In the genomic region with DNA sequence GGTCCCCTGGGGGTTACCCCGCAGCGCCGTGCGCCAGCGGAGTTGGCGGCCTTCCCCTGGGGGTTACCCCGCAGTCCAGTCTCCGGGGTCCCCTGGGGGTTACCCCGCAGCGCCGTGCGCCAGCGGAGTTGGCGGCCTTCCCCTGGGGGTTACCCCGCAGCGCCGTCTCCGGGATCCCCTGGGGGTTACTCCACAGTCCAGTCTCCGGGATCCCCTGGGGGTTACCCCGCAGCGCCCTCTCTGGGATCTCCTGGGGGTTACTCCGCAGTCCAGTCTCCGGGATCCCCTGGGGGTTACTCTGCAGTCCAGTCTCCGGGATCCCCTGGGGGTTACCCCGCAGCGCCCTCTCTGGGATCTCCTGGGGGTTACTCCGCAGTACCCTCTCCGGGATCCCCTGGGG, we compare ENCODE assay signal across 5 cellular contexts. TPM values are rescaled to one million over a fixed set of nuclear protein-coding genes. Genes with fewer than 3 reads are reported as not detected.
DNase-seq lines count a peak whose midpoint lies in the region; ATAC-seq, FAIRE-seq and TF ChIP-seq lines count a peak whose summit lies in the region.
"Not testable (repeated sequence)": the region's sequence is repeated elsewhere in the genome, so short reads cannot be mapped to it uniquely, and the experiment has no call there.

No MANE protein-coding gene starts in this region.

- not testable (repeated sequence) for TF ChIP-seq EP300 in GM12878 (IDR thresholded peaks at IDR 0.05; ENCODE audit: borderline replicate concordance in 1 of 2, control insufficient read depth in 1 of 2, low read depth in 2 of 2, low read length in 2 of 2)

- H4K20me1 ChIP-seq in GM12878 (ENCODE audit: control insufficient read depth, insufficient read depth), result not testable (repeated sequence)

- not testable (repeated sequence) for H2AFZ ChIP-seq in GM12878 (ENCODE audit: control insufficient read depth, low read depth, low read length)

- not testable (repeated sequence) for H3K4me1 Mint-ChIP-seq in memory B cell

- not testable (repeated sequence) for H3K9me3 ChIP-seq in GM12878 (replicated peaks; ENCODE audit: control insufficient read depth, insufficient read depth, low read length)

- H3K36me3 Mint-ChIP-seq in memory B cell, result peaks cover 16% of the 10 kb centered on the region

- not testable (repeated sequence) for H3K4me2 ChIP-seq in GM12878 (ENCODE audit: control insufficient read depth, insufficient read depth)

- H3K27me3 Mint-ChIP-seq in memory B cell, result not testable (repeated sequence)

- RAD21 ChIA-PET in GM12878 (lab: Charles Lee; ENCODE audit: unreplicated experiment), result not testable (repeated sequence)

- not testable (repeated sequence) for H3K4me3 ChIP-seq in GM06990 (replicated peaks; ENCODE audit: low read depth, low read length); GM12865 (ENCODE audit: low read depth, low read length); GM12878

- H3K79me2 ChIP-seq in GM12878 (ENCODE audit: control insufficient read depth, insufficient read depth, low read length), result not testable (repeated sequence)

- POLR2A ChIA-PET in GM12878 (lab: Charles Lee), result not testable (repeated sequence)

- not testable (repeated sequence) for DNase-seq in GM06990 (ENCODE audit: extremely low read depth, insufficient read length); GM12878 (ENCODE audit: low read depth, low spot score)
- peak; percentile 24 for DNase-seq in GM12865 (ENCODE audit: low read depth)
- DNase-seq in Right ventricle myocardium superior, result peak; percentile 6
- peak in 1 of 2 donors; percentile 35 for DNase-seq in memory B cell (ENCODE audit: low spot score in 2 of 2)

- not testable (repeated sequence) for TF ChIP-seq POLR2A in GM12878 (IDR thresholded peaks at IDR 0.05; ENCODE audit: low read depth, low read length)

- FAIRE-seq in GM12878 (lab: Jason Lieb, UNC), result not testable (repeated sequence)

- not testable (repeated sequence) for BruUV-seq in GM12878 (replicated peaks; lab: Mats Ljungman, UMichigan)

- peak; percentile 11 for TF ChIP-seq CTCF in GM06990 (IDR thresholded peaks at IDR 0.05; ENCODE audit: insufficient read depth, low read length, poor library complexity, severe bottlenecking)
- TF ChIP-seq CTCF in GM12865 (IDR thresholded peaks at IDR 0.05; ENCODE audit: insufficient read depth, low read depth, low read length, missing control alignments); GM12878 (IDR thresholded peaks at IDR 0.05 in 2 of 3, conservative IDR thresholded peaks at IDR 0.05 in 1 of 3; ENCODE audit: control insufficient read depth in 2 of 3, extremely low read depth in 1 of 3, insufficient read depth in 1 of 3, low read depth in 3 of 3, low read length in 3 of 3): not testable (repeated sequence)

- H3K36me3 ChIP-seq in GM06990 (ENCODE audit: control insufficient read depth, insufficient read depth, low read length) (peaks cover 25% of the 10 kb centered on the region), GM12878 (ENCODE audit: control insufficient read depth in 2 of 2, insufficient read depth in 2 of 2, low read length in 1 of 2) (peaks cover 16 to 23% of the 10 kb centered on the region in 2 experiments; a peak in 3 of 4 replicates)

- not testable (repeated sequence) for H3K27ac ChIP-seq in GM12878 (ENCODE audit: control insufficient read depth, insufficient read depth)

- H3K9ac ChIP-seq in GM12878 (ENCODE audit: control insufficient read depth, insufficient read depth, low read length), result not testable (repeated sequence)

- intact Hi-C loops in GM12878 (cut with micrococcal nuclease; ENCODE audit: unreplicated experiment); Right ventricle myocardium superior (cut with DNase I): not testable (repeated sequence)

- not testable (repeated sequence) for H3K4me1 ChIP-seq in GM12878 (ENCODE audit: control insufficient read depth, insufficient read depth, low read length)

- 14% methylated on average over 16 of the region's 28 CpGs for WGBS in GM12878 (ENCODE audit: insufficient coverage, insufficient replicate concordance, low lambda C conversion rate, missing lambda C conversion rate)

- H3K9me3 Mint-ChIP-seq in memory B cell, result not testable (repeated sequence)

- not testable (repeated sequence) for ATAC-seq in GM12878; Right ventricle myocardium superior (ENCODE audit: poor library complexity)
- peak; percentile 29 for ATAC-seq in memory B cell (ENCODE audit: low read depth)

- not testable (repeated sequence) for H3K27me3 ChIP-seq in GM06990 (replicated peaks; ENCODE audit: control insufficient read depth, insufficient read depth, low read length); GM12878 (replicated peaks in 1 of 2; ENCODE audit: control insufficient read depth in 2 of 2, insufficient read depth in 2 of 2, low read length in 1 of 2)

- not testable (repeated sequence) for TF ChIP-seq RAD21 in GM12878 (IDR thresholded peaks at IDR 0.05; ENCODE audit: insufficient read depth, low read depth, low read length)

- SMC1A ChIA-PET in GM12878 (lab: Charles Lee; ENCODE audit: uncharacterized antibody, unreplicated experiment), result interaction anchor here (1.0 kb wide), 1 partner anchor 30 kb away, joined by 4 read pairs; no protein-coding TSS in a partner anchor

- CTCF ChIA-PET in GM12878 (lab: Yijun Ruan, JAX), result not testable (repeated sequence)

- in situ Hi-C loops in GM12878 (cut with MboI), result not testable (repeated sequence)

- H3K4me3 Mint-ChIP-seq in memory B cell, result not testable (repeated sequence)

- not testable (repeated sequence) for H3K27ac Mint-ChIP-seq in memory B cell

TF ChIP-seq in GM12878, 131 proteins besides CTCF, POLR2A, EP300 and RAD21:
- TF ChIP-seq NFIC (IDR thresholded peaks at IDR 0.05; ENCODE audit: low read depth, low read length), result 0 out of 2 replicates have a peak, but pooled peaks have one; percentile 37

RNA-seq across cellular contexts. Expression of gene SUN1, which starts 15.5 kb away (rescaled TPM):
- total RNA-seq in GM12878 (2013; cell fraction: nucleolus; rRNA removed), result 717 and 806 TPM in 2 replicates
- 65.2 and 70.7 TPM in 2 replicates for total RNA-seq in GM12878 (2014; rRNA removed)
- 33.0 and 33.5 TPM in 2 replicates for total RNA-seq in GM12878 (2014; rRNA removed; fragmentation: Illumina TruSeq; extraction: Trizol)
- total RNA-seq in GM12878 (2021), result 69.3 and 75.8 TPM in 2 replicates
- 38.0 TPM for polyA plus RNA-seq in GM12878 (2011; ENCODE audit: low read depth)
- 71.4 and 107 TPM in 2 replicates for polyA plus RNA-seq in GM12878 (2011; rRNA removed)
- 116 and 211 TPM in 2 replicates for polyA plus RNA-seq in GM12878 (2011; cell fraction: cytosol; rRNA removed)
- 517 and 533 TPM in 2 replicates for polyA plus RNA-seq in GM12878 (2011; cell fraction: nucleus; rRNA removed)
- polyA plus RNA-seq in GM12878 (2012), result 77.9 and 87.3 TPM in 2 replicates
- 35.2 and 43.4 TPM in 2 replicates for polyA plus RNA-seq in GM12878 (2014; fragmentation: Illumina TruSeq; extraction: Trizol)
- 10 to 100 TPM; 27.8 to 28.1 TPM for polyA plus RNA-seq in GM12878 (2014; fragmentation: Nextera tagmentation; extraction: Ambion mirVana)
- 89.9 and 106 TPM in 2 replicates for polyA plus RNA-seq in GM12878 (2014; rRNA removed)
- 10 to 100 TPM; 64.7 to 66.8 TPM for polyA plus RNA-seq in GM12878 (2016; fragmentation: Nextera tagmentation; extraction: Ambion mirVana)
- polyA minus RNA-seq in GM12878 (2011; rRNA and poly(A)+ RNA removed), result 73.1 and 122 TPM in 2 replicates
- polyA minus RNA-seq in GM12878 (2011; cell fraction: cytosol; rRNA and poly(A)+ RNA removed), result 18.4 and 29.0 TPM in 2 replicates
- 180 and 264 TPM in 2 replicates for polyA minus RNA-seq in GM12878 (2011; cell fraction: nucleus; rRNA and poly(A)+ RNA removed)
- total RNA-seq in Right ventricle myocardium superior, result 177 TPM

RNA-seq across cellular contexts. Expression of gene GET4, which starts 28.6 kb away (rescaled TPM):
- total RNA-seq in GM12878 (2013; cell fraction: nucleolus; rRNA removed), result 17.2 and 17.8 TPM in 2 replicates
- 42.9 and 53.6 TPM in 2 replicates for total RNA-seq in GM12878 (2014; rRNA removed)
- total RNA-seq in GM12878 (2014; rRNA removed; fragmentation: Illumina TruSeq; extraction: Trizol), result 12.0 and 16.1 TPM in 2 replicates
- 40.7 and 42.1 TPM in 2 replicates for total RNA-seq in GM12878 (2021)
- polyA plus RNA-seq in GM12878 (2011; ENCODE audit: low read depth), result 18.4 TPM
- 17.6 and 25.9 TPM in 2 replicates for polyA plus RNA-seq in GM12878 (2011; rRNA removed)
- 37.7 and 58.5 TPM in 2 replicates for polyA plus RNA-seq in GM12878 (2011; cell fraction: cytosol; rRNA removed)
- 78.1 and 98.0 TPM in 2 replicates for polyA plus RNA-seq in GM12878 (2011; cell fraction: nucleus; rRNA removed)
- 31.9 and 33.0 TPM in 2 replicates for polyA plus RNA-seq in GM12878 (2012)
- 4.4 and 14.0 TPM in 2 replicates for polyA plus RNA-seq in GM12878 (2014; fragmentation: Illumina TruSeq; extraction: Trizol)
- polyA plus RNA-seq in GM12878 (2014; fragmentation: Nextera tagmentation; extraction: Ambion mirVana), result 1 to 10 TPM in 1 of 2 experiments, under 1 TPM in 1; 0.66 to 2.3 TPM
- 69.0 and 76.0 TPM in 2 replicates for polyA plus RNA-seq in GM12878 (2014; rRNA removed)
- 10 to 100 TPM; 68.9 to 73.8 TPM for polyA plus RNA-seq in GM12878 (2016; fragmentation: Nextera tagmentation; extraction: Ambion mirVana)
- 4.9 and 14.2 TPM in 2 replicates for polyA minus RNA-seq in GM12878 (2011; rRNA and poly(A)+ RNA removed)
- polyA minus RNA-seq in GM12878 (2011; cell fraction: cytosol; rRNA and poly(A)+ RNA removed), result 4.7 and 9.1 TPM in 2 replicates
- 9.3 and 12.3 TPM in 2 replicates for polyA minus RNA-seq in GM12878 (2011; cell fraction: nucleus; rRNA and poly(A)+ RNA removed)
- total RNA-seq in Right ventricle myocardium superior, result 20.6 TPM
